Comparison of ENCODE assay signal across 14 cellular contexts in the genomic region with DNA sequence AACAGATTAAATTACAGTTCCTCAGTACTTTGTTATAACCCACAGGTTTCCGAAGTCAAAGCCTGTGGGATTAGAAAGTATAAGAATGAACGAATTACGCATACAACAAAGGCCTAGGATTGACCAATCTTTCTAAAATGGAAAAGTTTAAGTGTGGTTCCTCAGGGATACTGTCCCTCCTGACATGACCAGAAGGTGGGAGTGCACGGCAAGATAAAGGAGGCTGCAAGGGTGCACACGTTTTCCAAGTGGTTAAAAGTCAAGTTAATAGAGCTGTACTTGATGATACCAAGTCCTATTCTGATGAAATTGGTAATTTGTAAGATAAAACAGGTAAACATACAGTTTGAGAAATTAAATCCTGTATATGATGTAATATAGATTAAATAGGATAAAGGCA.
A peak's percentile ranks its signal among the peaks of the same experiment; 100 is the strongest.
DNase-seq lines count a peak whose midpoint lies in the region; FAIRE-seq and TF ChIP-seq lines count a peak whose summit lies in the region.
"Had no signal": no experiment of that assay in that cellular context is flagged by ENCODE, and none has a peak within 500 bp of the region (broad histone marks: within the 10 kb centered on the region; RNA-seq: fewer than 3 reads in every experiment).

No MANE protein-coding gene starts in this region.

- peak; percentile 24 for TF ChIP-seq CTCF in nephron progenitor cell (IDR thresholded peaks at IDR 0.05)

- H3K36me3 Mint-ChIP-seq in nephron progenitor cell (ENCODE audit: low read depth): peaks cover 13% of the 10 kb centered on the region
- H3K36me3 Mint-ChIP-seq in activated T-helper 1 cell treated with anti-CD3 and anti-CD28 coated beads, Interleukin-12 subunit alpha, Interleukin-12 subunit beta, Interleukin-2, Interleukin-4 antibody, amounts not matched to agents 30 ng/mL and 10 ng/mL and 1 ng/mL, durations not matched to agents 14 hours and 24 hours and 36 hours (ENCODE audit: low read depth): no peaks in the 10 kb centered on the region
- H3K36me3 Mint-ChIP-seq: mesothelial cell of epicardium had no signal

- H3K4me3 Mint-ChIP-seq in nephron progenitor cell: no peak overlapping the region
- H3K4me3 Mint-ChIP-seq in activated T-helper 1 cell treated with anti-CD3 and anti-CD28 coated beads, Interleukin-12 subunit alpha, Interleukin-12 subunit beta, Interleukin-2, Interleukin-4 antibody, amounts not matched to agents 30 ng/mL and 10 ng/mL and 1 ng/mL, durations not matched to agents 14 hours and 24 hours and 36 hours: no peak overlapping the region
- H3K4me3 Mint-ChIP-seq: mesothelial cell of epicardium had no signal

- no peaks in the 10 kb centered on the region for H3K9me3 Mint-ChIP-seq in nephron progenitor cell
- H3K9me3 Mint-ChIP-seq in activated T-helper 1 cell treated with anti-CD3 and anti-CD28 coated beads, Interleukin-12 subunit alpha, Interleukin-12 subunit beta, Interleukin-2, Interleukin-4 antibody, amounts not matched to agents 30 ng/mL and 10 ng/mL and 1 ng/mL, durations not matched to agents 14 hours and 24 hours and 36 hours: no peaks in the 10 kb centered on the region
- H3K9me3 Mint-ChIP-seq: mesothelial cell of epicardium had no signal

- FAIRE-seq in H54 (lab: Jason Lieb, UNC): no peak

- DNase-seq in EH (ENCODE audit: low read depth) (peak; percentile 20), LHCN-M2 (ENCODE audit: low read depth) (peak; percentile 12), dermis microvascular lymphatic vessel endothelial cell (ENCODE audit: low read depth in 2 of 2) (peak; percentile 7 to 29), nephron progenitor cell (no peak), H54 (ENCODE audit: insufficient read length, low spot score) (no peak), NCI-H69 (lab: John Stamatoyannopoulos, UW) (no peak)
- DNase-seq in activated T-helper 1 cell treated with anti-CD3 and anti-CD28 coated beads, Interleukin-12 subunit alpha, Interleukin-12 subunit beta, Interleukin-2, Interleukin-4 antibody, amounts not matched to agents 30 ng/mL and 10 ng/mL and 1 ng/mL, durations not matched to agents 14 hours and 24 hours and 36 hours (ENCODE audit: low spot score): no peak
- DNase-seq: activated CD4-positive, alpha-beta T cell treated with anti-CD3 and anti-CD28 coated beads, Interleukin-2, amount 50 U/mL, for 4 hours; activated naive CD4-positive, alpha-beta T cell treated with Interleukin-2 at 50 U/mL for 16 hours; DND-41; heart right ventricle; KBM-7; SW 1271 had no signal

- H3K27ac Mint-ChIP-seq in nephron progenitor cell: no peak overlapping the region
- no peak overlapping the region for H3K27ac Mint-ChIP-seq in activated T-helper 1 cell treated with anti-CD3 and anti-CD28 coated beads, Interleukin-12 subunit alpha, Interleukin-12 subunit beta, Interleukin-2, Interleukin-4 antibody, amounts not matched to agents 30 ng/mL and 10 ng/mL and 1 ng/mL, durations not matched to agents 14 hours and 24 hours and 36 hours
- H3K27ac Mint-ChIP-seq: mesothelial cell of epicardium had no signal

- TF ChIP-seq POLR2A in H54 (IDR thresholded peaks at IDR 0.05; ENCODE audit: low read depth, low read length): no peak

- peaks cover 4% of the 10 kb centered on the region for H3K27me3 Mint-ChIP-seq in nephron progenitor cell (ENCODE audit: low read depth, poor library complexity)
- no peaks in the 10 kb centered on the region for H3K27me3 Mint-ChIP-seq in activated T-helper 1 cell treated with anti-CD3 and anti-CD28 coated beads, Interleukin-12 subunit alpha, Interleukin-12 subunit beta, Interleukin-2, Interleukin-4 antibody, amounts not matched to agents 30 ng/mL and 10 ng/mL and 1 ng/mL, durations not matched to agents 14 hours and 24 hours and 36 hours (ENCODE audit: insufficient read depth)

- intact Hi-C loops in activated T-helper 1 cell treated with anti-CD3 and anti-CD28 coated beads, Interleukin-12 subunit alpha, Interleukin-12 subunit beta, Interleukin-2, Interleukin-4 antibody, amounts not matched to agents 30 ng/mL and 10 ng/mL and 1 ng/mL, durations not matched to agents 14 hours and 24 hours and 36 hours (cut with micrococcal nuclease): no loop called here

- H3K4me1 Mint-ChIP-seq in nephron progenitor cell: peaks cover 37% of the 10 kb centered on the region
- H3K4me1 Mint-ChIP-seq in activated T-helper 1 cell treated with anti-CD3 and anti-CD28 coated beads, Interleukin-12 subunit alpha, Interleukin-12 subunit beta, Interleukin-2, Interleukin-4 antibody, amounts not matched to agents 30 ng/mL and 10 ng/mL and 1 ng/mL, durations not matched to agents 14 hours and 24 hours and 36 hours (ENCODE audit: low read depth): no peaks in the 10 kb centered on the region

Comparison
In these comparisons a context has a peak if more than half of its experiments do, and no peak if none do; other contexts are left out.
1. DNase-seq: peak in EH (single experiment), LHCN-M2 (single experiment) and dermis microvascular lymphatic vessel endothelial cell (2 of 2); none in nephron progenitor cell (single experiment), H54 (single experiment), NCI-H69 (single experiment) and activated T-helper 1 cell treated with anti-CD3 and anti-CD28 coated beads, Interleukin-12 subunit alpha, Interleukin-12 subunit beta, Interleukin-2, Interleukin-4 antibody, amounts not matched to agents 30 ng/mL and 10 ng/mL and 1 ng/mL, durations not matched to agents 14 hours and 24 hours and 36 hours (single experiment).